ENCODE assay signal across 24 cellular contexts in the genomic region with DNA sequence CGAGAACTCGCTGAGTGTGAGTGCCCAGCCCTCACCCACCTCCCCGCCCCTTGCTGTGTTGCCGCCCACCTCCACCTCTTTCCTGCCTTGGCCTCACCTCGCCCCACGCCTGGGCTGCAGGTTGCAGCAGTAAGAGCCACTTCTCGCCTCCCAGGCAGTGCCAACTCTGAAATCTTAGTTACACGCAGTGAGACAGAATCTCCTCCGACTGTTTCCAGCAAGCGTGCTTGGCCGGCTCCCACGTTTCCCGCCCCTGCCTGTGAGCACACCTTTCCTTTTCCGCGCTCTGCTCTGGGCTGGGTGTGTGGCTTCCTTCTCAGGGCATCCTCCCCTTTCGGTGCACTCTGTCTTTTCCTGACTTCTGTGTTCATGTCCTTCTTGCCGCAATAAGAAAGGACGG. TPM values are rescaled to one million over a fixed set of nuclear protein-coding genes. Genes with fewer than 3 reads are reported as not detected.
"Had no signal": no experiment of that assay in that cellular context is flagged by ENCODE, and none has a peak within 500 bp of the region (broad histone marks: within the 10 kb centered on the region; RNA-seq: fewer than 3 reads in every experiment).

No MANE protein-coding gene starts in this region.

- H3K36me3 ChIP-seq: neural progenitor cell, uterus had no signal

- H3K9me3 ChIP-seq: body of pancreas, left ventricle myocardium inferior, pancreas, sigmoid colon, testis, uterus had no signal

- DNase-seq: activated CD4-positive, alpha-beta T cell treated with anti-CD3 and anti-CD28 coated beads for 4 hours; activated CD4-positive, alpha-beta T cell treated with anti-CD3 and anti-CD28 coated beads, Interleukin-2, amount 50 U/mL, for 48 hours; activated effector memory CD4-positive, alpha-beta T cell treated with Interleukin-2 at 50 U/mL for 16 hours; activated naive CD4-positive, alpha-beta T cell treated with anti-CD3 and anti-CD28 coated beads, Interleukin-2, amount 10 ng/mL, durations not matched to agents 7 days and 5 days; activated T-cell treated with anti-CD3 and anti-CD28 coated beads, Interleukin-2, amount 50 U/mL, for 48 hours; body of pancreas; effector CD4-positive, alpha-beta T cell; foreskin keratinocyte; left ventricle myocardium inferior; naive thymus-derived CD4-positive, alpha-beta T cell; sigmoid colon; stimulated activated CD4-positive, alpha-beta T cell treated with anti-CD3 and anti-CD28 coated beads, Interleukin-2, amount 100 ng/mL, for 48 hours; stimulated activated CD8-positive, alpha-beta memory T cell treated with anti-CD3 and anti-CD28 coated beads, Interleukin-4, amount 100 ng/mL, for 48 hours; stimulated activated naive CD4-positive, alpha-beta T cell; T1000; testis; trophoblast cell; uterus had no signal

- H3K27ac ChIP-seq: body of pancreas, cardiac muscle cell, foreskin keratinocyte, hepatocyte, left ventricle myocardium inferior, neural progenitor cell, pancreas, sigmoid colon, testis, uterus had no signal

- H3K4me1 ChIP-seq: foreskin keratinocyte, pancreas, testis, uterus had no signal

- H3K27me3 ChIP-seq: body of pancreas, cardiac muscle cell, foreskin keratinocyte, hepatocyte, pancreas, sigmoid colon, testis, uterus had no signal

- H3K4me3 ChIP-seq: body of pancreas, cardiac muscle cell, hepatocyte, left ventricle myocardium inferior, neural progenitor cell, pancreas, sigmoid colon, smooth muscle cell, testis, uterus had no signal

- ATAC-seq: body of pancreas; foreskin keratinocyte; naive thymus-derived CD4-positive, alpha-beta T cell; pancreas; WTC11 had no signal

RNA-seq across cellular contexts. Expression of a gene that starts 56.4 kb away (rescaled TPM):
- polyA plus RNA-seq: naive thymus-derived CD4-positive, alpha-beta T cell had no signal
